In genomic region chr15:40093224-40093842, GRCh38 we compare ENCODE assay signal across 8 cellular contexts. TPM values are rescaled to one million over a fixed set of nuclear protein-coding genes. Genes with fewer than 3 reads are reported as not detected.
A peak's percentile ranks its signal among the peaks of the same experiment; 100 is the strongest.
DNase-seq lines count a peak whose midpoint lies in the region; ATAC-seq, FAIRE-seq and TF ChIP-seq lines count a peak whose summit lies in the region.

No MANE protein-coding gene starts in this region.

- DNase-seq in left ventricle myocardium inferior: no peak
- no peak for DNase-seq in NCI-H1092 treated with DMSO at 0.1 percent for 48 hours (lab: John Stamatoyannopoulos, UW)
- no peak for DNase-seq in frontal cortex (ENCODE audit: low spot score in 2 of 2)
- DNase-seq in anterior cingulate cortex (lab: John Stamatoyannopoulos, UW): no peak

- peaks cover 57% of the 10 kb centered on the region for H4K20me1 ChIP-seq in OCI-LY3 (ENCODE audit: insufficient read depth, low read length)

- TF ChIP-seq CTCF in OCI-LY3 (IDR thresholded peaks at IDR 0.05; ENCODE audit: low read depth, low read length) (no peak), left ventricle myocardium inferior (IDR thresholded peaks at IDR 0.05; ENCODE audit: borderline replicate concordance) (no peak)

- peak overlapping the region; percentile 0; the same call in 1 of the 2 replicates for H3K27ac ChIP-seq in OCI-LY3 (ENCODE audit: low read length)
- peak overlapping the region; percentile 86 for H3K27ac ChIP-seq in left ventricle myocardium inferior (replicated peaks)
- H3K27ac ChIP-seq in skin epidermis: peak overlapping the region in 15 of 21 experiments; percentile 14 to 81 (median 61)

- no peak overlapping the region for H3K9ac ChIP-seq in OCI-LY3 (ENCODE audit: low read length)

- no peak overlapping the region for H2AFZ ChIP-seq in OCI-LY3 (ENCODE audit: low read depth, low read length)

- H3K4me1 ChIP-seq in OCI-LY3 (ENCODE audit: low read length) (peaks cover 50% of the 10 kb centered on the region), left ventricle myocardium inferior (peaks cover 84% of the 10 kb centered on the region)

- peaks cover 62% of the 10 kb centered on the region for H3K79me2 ChIP-seq in OCI-LY3 (ENCODE audit: low read length)

- no peak overlapping the region for H3K4me3 ChIP-seq in OCI-LY3 (ENCODE audit: low read length)
- peak overlapping the region; percentile 33 for H3K4me3 ChIP-seq in left ventricle myocardium inferior
- no peak overlapping the region for H3K4me3 ChIP-seq in skin epidermis

- H3K36me3 ChIP-seq in OCI-LY3 (replicated peaks; ENCODE audit: low read depth, low read length) (peaks cover 95% of the 10 kb centered on the region), left ventricle myocardium inferior (peaks cover 6% of the 10 kb centered on the region)

- 0 out of 2 replicates have a peak overlapping the region, but pooled peaks have one; percentile 4 for H3K4me2 ChIP-seq in OCI-LY3 (ENCODE audit: low read length)

- no peak for FAIRE-seq in frontal cortex (lab: Jason Lieb, UNC)

- no peaks in the 10 kb centered on the region for H3K27me3 ChIP-seq in OCI-LY3 (ENCODE audit: low read depth, low read length)
- H3K27me3 ChIP-seq in left ventricle myocardium inferior (ENCODE audit: low read depth): no peaks in the 10 kb centered on the region

- H3K9me3 ChIP-seq in OCI-LY3 (ENCODE audit: insufficient read depth, low read length) (no peaks in the 10 kb centered on the region), left ventricle myocardium inferior (replicated peaks) (no peaks in the 10 kb centered on the region)

- intact Hi-C loops in left ventricle myocardium inferior (cut with micrococcal nuclease): no loop called here

- ATAC-seq in GM18909 (IDR thresholded peaks at IDR 0.05; ENCODE audit: poor library complexity, unreplicated experiment) (peak; percentile 35), HG02938 (IDR thresholded peaks at IDR 0.05; ENCODE audit: unreplicated experiment) (no peak)

RNA-seq across cellular contexts. Expression of gene BMF, which starts 15.3 kb away (rescaled TPM):
- total RNA-seq in left ventricle myocardium inferior: 3.1 TPM
- total RNA-seq in frontal cortex: 2.9 TPM

RNA-seq across cellular contexts. Expression of gene SRP14, which starts 54.4 kb away (rescaled TPM):
- total RNA-seq in left ventricle myocardium inferior (240 TPM), frontal cortex (102 TPM)

Comparison
In these comparisons a context has a peak if more than half of its experiments do, and no peak if none do; other contexts are left out.
1. H3K27ac ChIP-seq: peak in every context shown above with its lines; median percentile 86 in left ventricle myocardium inferior; 61 in skin epidermis; 0 in OCI-LY3.